Comparison of ENCODE assay signal across 7 cellular contexts in genomic region chr3:186821429-186822367, GRCh38.
DNase-seq lines count a peak whose midpoint lies in the region; ATAC-seq and TF ChIP-seq lines count a peak whose summit lies in the region.

No MANE protein-coding gene starts in this region.

- peak overlapping the region; percentile 13 for H3K27ac ChIP-seq in RWPE2 (ENCODE audit: poor library complexity, severe bottlenecking)

- DNase-seq in EL, result peak; percentile 81
- DNase-seq in LNCaP clone FGC (ENCODE audit: low read depth), result no peak
- no peak for DNase-seq in RWPE2 (ENCODE audit: low spot score)
- DNase-seq in fibroblast of gingiva (ENCODE audit: low read depth), result peak; percentile 78
- peak; percentile 71 for DNase-seq in pons (ENCODE audit: low spot score)

- ATAC-seq in RWPE2 (ENCODE audit: low read depth) (0 out of 3 replicates have a peak, but pooled peaks have one; percentile 17), HG03469 (IDR thresholded peaks at IDR 0.05; ENCODE audit: unreplicated experiment) (no peak)
- no peak for ATAC-seq in activated CD4-positive, CD25-positive, alpha-beta regulatory T cell treated with anti-CD3 and anti-CD28 coated beads, Interleukin-2, amount 50 U/mL, for 24 hours

- no peaks in the 10 kb centered on the region for H3K36me3 ChIP-seq in RWPE2 (ENCODE audit: low read depth)

- no peaks in the 10 kb centered on the region for H3K27me3 ChIP-seq in RWPE2 (ENCODE audit: insufficient read depth, poor library complexity, severe bottlenecking)

- H3K4me1 ChIP-seq in RWPE2 (ENCODE audit: insufficient read depth, poor library complexity, severe bottlenecking), result peaks cover 6% of the 10 kb centered on the region

- H3K4me3 ChIP-seq in LNCaP clone FGC (ENCODE audit: low read depth, low read length), result no peak overlapping the region
- no peak overlapping the region for H3K4me3 ChIP-seq in RWPE2 (ENCODE audit: severe bottlenecking)

- TF ChIP-seq CTCF in LNCaP clone FGC (IDR thresholded peaks at IDR 0.05; ENCODE audit: control insufficient read depth, extremely low read depth, insufficient read depth) (peak; percentile 59), RWPE2 (IDR thresholded peaks at IDR 0.05; ENCODE audit: poor library complexity, severe bottlenecking) (peak; percentile 87)

- H3K9me3 ChIP-seq in RWPE2 (ENCODE audit: severe bottlenecking), result no peaks in the 10 kb centered on the region

Comparison
In these comparisons a context has a peak if more than half of its experiments do, and no peak if none do; other contexts are left out.
1. DNase-seq: peak in EL (single experiment), fibroblast of gingiva (single experiment) and pons (single experiment); none in LNCaP clone FGC (single experiment) and RWPE2 (single experiment).